In genomic region chr3:109275702-109276293, GRCh38 we compare ENCODE assay signal across 8 cellular contexts. TPM values are rescaled to one million over a fixed set of nuclear protein-coding genes. Genes with fewer than 3 reads are reported as not detected.
DNase-seq lines count a peak whose midpoint lies in the region; ATAC-seq and TF ChIP-seq lines count a peak whose summit lies in the region.

No MANE protein-coding gene starts in this region.

- POLR2A ChIA-PET in activated CD8-positive, alpha-beta T cell treated with anti-CD3 and anti-CD28 coated beads, Interleukin-2, amount 10 ng/mL, durations not matched to agents 7 days and 5 days (lab: Charles Lee), result no interaction called here
- POLR2A ChIA-PET in T-cell (lab: Charles Lee), result no interaction called here

- H3K27ac Mint-ChIP-seq in Calu3 (ENCODE audit: unreplicated experiment), result no peak overlapping the region
- H3K27ac Mint-ChIP-seq in activated CD8-positive, alpha-beta T cell treated with anti-CD3 and anti-CD28 coated beads, Interleukin-2, amount 10 ng/mL, durations not matched to agents 7 days and 5 days, result no peak overlapping the region
- no peak overlapping the region for H3K27ac Mint-ChIP-seq in type B pancreatic cell
- H3K27ac Mint-ChIP-seq in T-cell, result no peak overlapping the region

- H3K27me3 Mint-ChIP-seq in Calu3 (ENCODE audit: unreplicated experiment), result no peaks in the 10 kb centered on the region
- no peaks in the 10 kb centered on the region for H3K27me3 Mint-ChIP-seq in activated CD8-positive, alpha-beta T cell treated with anti-CD3 and anti-CD28 coated beads, Interleukin-2, amount 10 ng/mL, durations not matched to agents 7 days and 5 days (ENCODE audit: low read depth)
- H3K27me3 Mint-ChIP-seq in type B pancreatic cell, result no peaks in the 10 kb centered on the region
- peaks cover 0 to 2% of the 10 kb centered on the region in 2 donors for H3K27me3 Mint-ChIP-seq in T-cell

- TF ChIP-seq CTCF in Calu3 (IDR thresholded peaks at IDR 0.05; ENCODE audit: unreplicated experiment) (peak; percentile 66), type B pancreatic cell (conservative IDR thresholded peaks at IDR 0.05) (peak; percentile 86)

- no TSS peak for BruUV-seq in Calu3 (replicated peaks; lab: Mats Ljungman, UMichigan)

- intact Hi-C loops in Calu3 (cut with micrococcal nuclease; ENCODE audit: unreplicated experiment), result loop anchor here (1.0 kb wide), 1 partner anchor 124 kb away; no protein-coding TSS in a partner anchor
- intact Hi-C loops in posterior vena cava (cut with DNase I), result no loop called here

- no peak for ATAC-seq in activated CD8-positive, alpha-beta T cell treated with anti-CD3 and anti-CD28 coated beads, Interleukin-2, amount 10 ng/mL, durations not matched to agents 7 days and 5 days
- no peak for ATAC-seq in T-cell (replicated peaks in 1 of 4)
- ATAC-seq in GM18511 (IDR thresholded peaks at IDR 0.05; ENCODE audit: unreplicated experiment), result no peak

- H3K4me3 Mint-ChIP-seq in Calu3 (ENCODE audit: low read depth, unreplicated experiment) (no peak overlapping the region), type B pancreatic cell (no peak overlapping the region), T-cell (no peak overlapping the region)
- no peak overlapping the region for H3K4me3 Mint-ChIP-seq in activated CD8-positive, alpha-beta T cell treated with anti-CD3 and anti-CD28 coated beads, Interleukin-2, amount 10 ng/mL, durations not matched to agents 7 days and 5 days

- DNase-seq in Calu3, result peak; percentile 66
- peak; percentile 41 for DNase-seq in HK-2 (ENCODE audit: unreplicated experiment)
- DNase-seq in activated CD8-positive, alpha-beta T cell treated with anti-CD3 and anti-CD28 coated beads, Interleukin-2, amount 10 ng/mL, durations not matched to agents 7 days and 5 days, result peak; percentile 21
- DNase-seq in iPS-NIHi11 (ENCODE audit: low spot score), result peak; percentile 72
- no peak for DNase-seq in type B pancreatic cell (ENCODE audit: extremely low spot score, unreplicated experiment)
- DNase-seq in T-cell, result no peak
- no peak for DNase-seq in posterior vena cava (ENCODE audit: low spot score)

- H3K36me3 Mint-ChIP-seq in Calu3 (ENCODE audit: insufficient read depth, unreplicated experiment) (no peaks in the 10 kb centered on the region), type B pancreatic cell (no peaks in the 10 kb centered on the region), T-cell (no peaks in the 10 kb centered on the region)
- H3K36me3 Mint-ChIP-seq in activated CD8-positive, alpha-beta T cell treated with anti-CD3 and anti-CD28 coated beads, Interleukin-2, amount 10 ng/mL, durations not matched to agents 7 days and 5 days (ENCODE audit: low read depth), result no peaks in the 10 kb centered on the region

- H3K9me3 Mint-ChIP-seq in Calu3 (ENCODE audit: low read depth, unreplicated experiment), result no peaks in the 10 kb centered on the region
- H3K9me3 Mint-ChIP-seq in activated CD8-positive, alpha-beta T cell treated with anti-CD3 and anti-CD28 coated beads, Interleukin-2, amount 10 ng/mL, durations not matched to agents 7 days and 5 days (ENCODE audit: insufficient read depth), result no peaks in the 10 kb centered on the region
- H3K9me3 Mint-ChIP-seq in type B pancreatic cell, result no peaks in the 10 kb centered on the region
- H3K9me3 Mint-ChIP-seq in T-cell, result no peaks in the 10 kb centered on the region

- H3K4me1 Mint-ChIP-seq in Calu3 (ENCODE audit: low read depth, unreplicated experiment), result peaks cover 8% of the 10 kb centered on the region
- H3K4me1 Mint-ChIP-seq in activated CD8-positive, alpha-beta T cell treated with anti-CD3 and anti-CD28 coated beads, Interleukin-2, amount 10 ng/mL, durations not matched to agents 7 days and 5 days (ENCODE audit: low read depth), result no peaks in the 10 kb centered on the region
- no peaks in the 10 kb centered on the region for H3K4me1 Mint-ChIP-seq in type B pancreatic cell (ENCODE audit: unreplicated experiment)
- H3K4me1 Mint-ChIP-seq in T-cell, result peaks cover 0 to 2% (median 0%) of the 10 kb centered on the region in 3 donors

- CTCF ChIA-PET in Calu3 (lab: Charles Lee) (interaction anchor here (0.7 to 1.3 kb wide), 6 partner anchors 10 to 367 kb away, joined by 3 to 14 read pairs (median 4); no protein-coding TSS in a partner anchor), T-cell (lab: Charles Lee) (no interaction called here)
- CTCF ChIA-PET in activated CD8-positive, alpha-beta T cell treated with anti-CD3 and anti-CD28 coated beads, Interleukin-2, amount 10 ng/mL, durations not matched to agents 7 days and 5 days (lab: Charles Lee), result interaction anchor here (0.7 to 0.9 kb wide), 2 partner anchors 8 to 1039 kb away, joined by 3 read pairs; no protein-coding TSS in a partner anchor

RNA-seq across cellular contexts. Expression of gene DPPA2, which starts 40.5 kb away (rescaled TPM):
- total RNA-seq in Calu3 (2022) (not detected in 2 replicates), type B pancreatic cell (ENCODE audit: low replicate concordance) (0.36 TPM in 1 of 2 replicates, not detected in the other), T-cell (not detected), posterior vena cava (not detected)
- total RNA-seq in activated CD8-positive, alpha-beta T cell treated with anti-CD3 and anti-CD28 coated beads, Interleukin-2, amount 10 ng/mL, durations not matched to agents 7 days and 5 days, result not detected

Comparison
In these comparisons a context has a peak if more than half of its experiments do, and no peak if none do; other contexts are left out.
1. DNase-seq: peak in Calu3 (single experiment), HK-2 (single experiment), activated CD8-positive, alpha-beta T cell treated with anti-CD3 and anti-CD28 coated beads, Interleukin-2, amount 10 ng/mL, durations not matched to agents 7 days and 5 days (single experiment) and iPS-NIHi11 (single experiment); none in type B pancreatic cell (single experiment), T-cell (0 of 34) and posterior vena cava (single experiment).
2. CTCF ChIA-PET loops: an anchor here in Calu3 (0.7 to 1.3 kb wide) and activated CD8-positive, alpha-beta T cell treated with anti-CD3 and anti-CD28 coated beads, Interleukin-2, amount 10 ng/mL, durations not matched to agents 7 days and 5 days (0.7 to 0.9 kb wide); none called in T-cell.